In the genomic region with DNA sequence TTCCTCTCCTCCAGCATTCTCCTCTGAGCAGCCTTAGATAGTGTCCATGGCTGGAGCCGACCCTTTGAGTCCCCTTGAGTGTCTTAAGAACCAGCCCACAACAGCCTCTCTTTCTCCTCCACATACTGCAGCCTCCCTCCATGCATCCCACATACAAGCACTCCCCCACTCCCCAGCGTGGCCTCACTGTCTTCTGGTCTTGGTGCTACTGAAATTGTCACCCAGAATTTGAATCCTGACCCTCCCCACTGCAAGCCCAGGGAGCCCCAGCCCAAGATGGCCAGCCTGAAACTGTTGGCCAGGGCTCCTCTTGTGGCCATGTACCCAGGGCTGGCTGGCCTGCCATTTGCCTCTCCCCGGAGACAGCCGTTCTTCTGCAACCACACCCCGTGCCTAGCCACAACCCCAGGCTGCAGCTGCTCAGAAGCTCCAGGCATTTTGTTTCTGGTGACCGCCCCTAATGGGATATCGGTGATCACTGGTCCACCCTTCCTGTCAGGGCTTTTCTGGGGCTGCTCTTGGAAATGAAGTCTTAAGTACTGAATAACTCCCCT, we compare ENCODE assay signal across 13 cellular contexts. TPM values are rescaled to one million over a fixed set of nuclear protein-coding genes. Genes with fewer than 3 reads are reported as not detected.
DNase-seq lines count a peak whose midpoint lies in the region; ATAC-seq and TF ChIP-seq lines count a peak whose summit lies in the region.
"Had no signal": no experiment of that assay in that cellular context is flagged by ENCODE, and none has a peak within 500 bp of the region (broad histone marks: within the 10 kb centered on the region; RNA-seq: fewer than 3 reads in every experiment).

No MANE protein-coding gene starts in this region.

- H3K36me3 ChIP-seq in gastrocnemius medialis: peaks cover 0 to 53% of the 10 kb centered on the region in 2 donors

- H3K27ac ChIP-seq in gastrocnemius medialis: peak overlapping the region in 3 of 4 donors; percentile 0 to 43 (median 39)
- H3K27ac ChIP-seq: WERI-Rb-1 had no signal

- H3K4me3 Mint-ChIP-seq in activated CD4-positive, alpha-beta T cell treated with anti-CD3 and anti-CD28 coated beads, Interleukin-2, amount 10 ng/mL, durations not matched to agents 24 days and 14 days: no peak overlapping the region
- no peak overlapping the region for H3K4me3 Mint-ChIP-seq in central memory CD8-positive, alpha-beta T cell

- no peaks in the 10 kb centered on the region for H3K9me3 ChIP-seq in gastrocnemius medialis

- peaks cover 45% of the 10 kb centered on the region for H3K36me3 Mint-ChIP-seq in activated CD4-positive, alpha-beta T cell treated with anti-CD3 and anti-CD28 coated beads, Interleukin-2, amount 10 ng/mL, durations not matched to agents 24 days and 14 days (ENCODE audit: low read depth)
- H3K36me3 Mint-ChIP-seq in central memory CD8-positive, alpha-beta T cell (ENCODE audit: insufficient read depth): peaks cover 55% of the 10 kb centered on the region

- intact Hi-C loops in activated CD4-positive, alpha-beta T cell treated with anti-CD3 and anti-CD28 coated beads, Interleukin-2, amount 10 ng/mL, durations not matched to agents 24 days and 14 days (cut with micrococcal nuclease): no loop called here
- intact Hi-C loops in gastrocnemius medialis (cut with DNase I; ENCODE audit: low total_unique reads): no loop called here

- peak overlapping the region; percentile 73 for H3K27ac Mint-ChIP-seq in activated CD4-positive, alpha-beta T cell treated with anti-CD3 and anti-CD28 coated beads, Interleukin-2, amount 10 ng/mL, durations not matched to agents 24 days and 14 days
- H3K27ac Mint-ChIP-seq in central memory CD8-positive, alpha-beta T cell (ENCODE audit: low read depth): peak overlapping the region; percentile 15

- no peaks in the 10 kb centered on the region for H3K27me3 Mint-ChIP-seq in activated CD4-positive, alpha-beta T cell treated with anti-CD3 and anti-CD28 coated beads, Interleukin-2, amount 10 ng/mL, durations not matched to agents 24 days and 14 days
- H3K27me3 Mint-ChIP-seq in central memory CD8-positive, alpha-beta T cell: no peaks in the 10 kb centered on the region

- ATAC-seq in HG03442 (IDR thresholded peaks at IDR 0.05; ENCODE audit: unreplicated experiment): peak; percentile 22
- ATAC-seq in central memory CD8-positive, alpha-beta T cell (replicated peaks; ENCODE audit: extremely low read depth, poor library complexity, severe bottlenecking): no peak
- ATAC-seq in gastrocnemius medialis: no peak

- no peak for TF ChIP-seq CTCF in gastrocnemius medialis (IDR thresholded peaks at IDR 0.05 in 4 of 5, conservative IDR thresholded peaks at IDR 0.05 in 1 of 5)

- DNase-seq in activated CD4-positive, alpha-beta T cell treated with anti-CD3 and anti-CD28 coated beads, Interleukin-2, amount 10 ng/mL, durations not matched to agents 24 days and 14 days: no peak
- DNase-seq in activated CD4-positive, alpha-beta T cell treated with anti-CD3 and anti-CD28 coated beads for 4 hours: no peak
- no peak for DNase-seq in central memory CD8-positive, alpha-beta T cell (ENCODE audit: low spot score in 2 of 2)
- DNase-seq in gastrocnemius medialis (no peak), activated gamma-delta T cell treated with Interleukin-2 at 50 U/mL for 16 hours (no peak), NCI-H510A treated with DMSO at 0.1 percent for 48 hours (lab: John Stamatoyannopoulos, UW) (no peak), NCI-H345 (lab: John Stamatoyannopoulos, UW) (no peak)
- DNase-seq: amniotic stem cell, NCI-H1105 treated with DMSO at 0.1 percent for 48 hours, OCI-M1, WERI-Rb-1 had no signal

- TF ChIP-seq POLR2A in gastrocnemius medialis (IDR thresholded peaks at IDR 0.05): no peak

- peaks cover 7 to 10% of the 10 kb centered on the region in 2 donors for H3K4me1 ChIP-seq in gastrocnemius medialis
- H3K4me1 ChIP-seq: parathyroid adenoma had no signal

- no peak overlapping the region for H3K4me3 ChIP-seq in gastrocnemius medialis

- in situ Hi-C loops in gastrocnemius medialis (cut with MboI; ENCODE audit: low sequenced_read_pairs in 4 of 4): no loop called here

- peaks cover 33% of the 10 kb centered on the region for H3K4me1 Mint-ChIP-seq in activated CD4-positive, alpha-beta T cell treated with anti-CD3 and anti-CD28 coated beads, Interleukin-2, amount 10 ng/mL, durations not matched to agents 24 days and 14 days
- peaks cover 26% of the 10 kb centered on the region for H3K4me1 Mint-ChIP-seq in central memory CD8-positive, alpha-beta T cell

- no peaks in the 10 kb centered on the region for H3K9me3 Mint-ChIP-seq in activated CD4-positive, alpha-beta T cell treated with anti-CD3 and anti-CD28 coated beads, Interleukin-2, amount 10 ng/mL, durations not matched to agents 24 days and 14 days
- H3K9me3 Mint-ChIP-seq in central memory CD8-positive, alpha-beta T cell: no peaks in the 10 kb centered on the region

- no peaks in the 10 kb centered on the region for H3K27me3 ChIP-seq in gastrocnemius medialis

RNA-seq across cellular contexts. Expression of gene SH2D4B, which starts 18.8 kb away (rescaled TPM):
- total RNA-seq in activated CD4-positive, alpha-beta T cell treated with anti-CD3 and anti-CD28 coated beads, Interleukin-2, amount 10 ng/mL, durations not matched to agents 24 days and 14 days: 0.19 and 0.23 TPM in 2 replicates
- not detected for total RNA-seq in gastrocnemius medialis
